8 cellular contexts compared by ENCODE assay signal in genomic region chr19:2613507-2614295, GRCh38.
DNase-seq lines count a peak whose midpoint lies in the region; ATAC-seq lines count a peak whose summit lies in the region.

No MANE protein-coding gene starts in this region.

- H3K4me1 ChIP-seq in iPS-20b (ENCODE audit: insufficient read depth, low read length) = no peaks in the 10 kb centered on the region; the same call in 1 of the 2 replicates

- no peaks in the 10 kb centered on the region for H3K9me3 ChIP-seq in iPS-20b (ENCODE audit: insufficient read depth, low read depth, low read length)

- peak; percentile 48 for ATAC-seq in activated naive CD8-positive, alpha-beta T cell treated with anti-CD3 and anti-CD28 coated beads, Interleukin-2, amount 50 U/mL, for 24 hours
- ATAC-seq in GM21619 (IDR thresholded peaks at IDR 0.05; ENCODE audit: unreplicated experiment) = no peak

- H3K27me3 ChIP-seq in iPS-20b (ENCODE audit: insufficient read depth, low read length) = peaks cover 15% of the 10 kb centered on the region; the same call in 1 of the 2 replicates

- in situ Hi-C loops in SK-MEL-5 (cut with HindIII; ENCODE audit: low pct_unique_long_range_greater_than_20kb, low sequenced_read_pairs) = no loop called here

- H3K27ac Mint-ChIP-seq in activated naive CD8-positive, alpha-beta T cell treated with anti-CD3 and anti-CD28 coated beads, Interleukin-2, amount 50 U/mL, for 24 hours = no peak overlapping the region

- H3K27me3 Mint-ChIP-seq in activated naive CD8-positive, alpha-beta T cell treated with anti-CD3 and anti-CD28 coated beads, Interleukin-2, amount 50 U/mL, for 24 hours = peaks cover 4% of the 10 kb centered on the region

- H3K4me3 Mint-ChIP-seq in activated naive CD8-positive, alpha-beta T cell treated with anti-CD3 and anti-CD28 coated beads, Interleukin-2, amount 50 U/mL, for 24 hours = peak overlapping the region; percentile 8

- H3K9ac ChIP-seq in iPS-20b (ENCODE audit: low read depth, low read length) = no peak overlapping the region

- no peaks in the 10 kb centered on the region for H3K36me3 Mint-ChIP-seq in activated naive CD8-positive, alpha-beta T cell treated with anti-CD3 and anti-CD28 coated beads, Interleukin-2, amount 50 U/mL, for 24 hours (ENCODE audit: low read depth)

- H3K4me1 Mint-ChIP-seq in activated naive CD8-positive, alpha-beta T cell treated with anti-CD3 and anti-CD28 coated beads, Interleukin-2, amount 50 U/mL, for 24 hours = peaks cover 64% of the 10 kb centered on the region

- H3K36me3 ChIP-seq in iPS-20b (ENCODE audit: insufficient read depth, low read depth, low read length) = no peaks in the 10 kb centered on the region

- no peaks in the 10 kb centered on the region for H3K9me3 Mint-ChIP-seq in activated naive CD8-positive, alpha-beta T cell treated with anti-CD3 and anti-CD28 coated beads, Interleukin-2, amount 50 U/mL, for 24 hours

- peak overlapping the region; percentile 35; the same call in 1 of the 2 replicates for H3K4me3 ChIP-seq in iPS-20b (ENCODE audit: low read length)

- no peak overlapping the region for H3K27ac ChIP-seq in iPS-20b (ENCODE audit: low read length)

- DNase-seq in DMS53 (lab: John Stamatoyannopoulos, UW) (peak; percentile 38), DMS53 treated with DMSO at 0.1 percent for 48 hours (lab: John Stamatoyannopoulos, UW; ENCODE audit: unreplicated experiment) (no peak), SK-MEL-5 (ENCODE audit: low read depth, low spot score) (peak; percentile 47), NCI-H2029 (lab: John Stamatoyannopoulos, UW) (no peak)
- DNase-seq in activated naive CD8-positive, alpha-beta T cell treated with anti-CD3 and anti-CD28 coated beads, Interleukin-2, amount 50 U/mL, for 24 hours = peak; percentile 70
- peak in 2 of 3 donors; percentile 35 to 51 for DNase-seq in stimulated activated CD4-positive, alpha-beta T cell treated with anti-CD3 and anti-CD28 coated beads, TNF-alpha, amount 100 ng/mL, for 1 hour (ENCODE audit: low read depth in 3 of 3, low spot score in 1 of 3)

Comparison
In these comparisons a context has a peak if more than half of its experiments do, and no peak if none do; other contexts are left out.
1. DNase-seq: peak in DMS53 (single experiment), SK-MEL-5 (single experiment), activated naive CD8-positive, alpha-beta T cell treated with anti-CD3 and anti-CD28 coated beads, Interleukin-2, amount 50 U/mL, for 24 hours (single experiment) and stimulated activated CD4-positive, alpha-beta T cell treated with anti-CD3 and anti-CD28 coated beads, TNF-alpha, amount 100 ng/mL, for 1 hour (2 of 3); none in DMS53 treated with DMSO at 0.1 percent for 48 hours (single experiment) and NCI-H2029 (single experiment).